In genomic region chr3:101779047-101779807, GRCh38 we compare ENCODE assay signal across 8 cellular contexts. TPM values are rescaled to one million over a fixed set of nuclear protein-coding genes. Genes with fewer than 3 reads are reported as not detected.
DNase-seq lines count a peak whose midpoint lies in the region; ATAC-seq, FAIRE-seq and TF ChIP-seq lines count a peak whose summit lies in the region.

NXPE3 (plus strand) TSS chr3:101779211; CDS start chr3:101785597, 6,386 bp downstream.

- TF ChIP-seq CTCF in GM10266 (IDR thresholded peaks at IDR 0.05; ENCODE audit: control insufficient read depth, insufficient read depth, low read depth, missing control alignments) (no peak), pancreas (IDR thresholded peaks at IDR 0.05) (no peak), thyroid gland (IDR thresholded peaks at IDR 0.05) (no peak)

- H3K9me3 ChIP-seq in pancreas (no peaks in the 10 kb centered on the region), thyroid gland (no peaks in the 10 kb centered on the region)

- H3K4me3 ChIP-seq in pancreas (peak within 1 kb of the TSS; percentile 69 to 94 (median 84)), thyroid gland (replicated peaks in 1 of 3) (peak within 1 kb of the TSS; percentile 87 to 94 (median 88))

- peak in 1 of 2 donors; percentile 65 for TF ChIP-seq POLR2A in thyroid gland (IDR thresholded peaks at IDR 0.05)

- peak; percentile 86 for DNase-seq in GM10266 (ENCODE audit: extremely low spot score)
- DNase-seq in NCI-H1092 (lab: John Stamatoyannopoulos, UW) = peak; percentile 72
- DNase-seq in SKM-1 treated with dmso at 0.1 percent for 144 hours (lab: John Stamatoyannopoulos, UW; ENCODE audit: unreplicated experiment) = peak; percentile 75
- DNase-seq in Right ventricle myocardium inferior (ENCODE audit: missing footprints) = peak; percentile 97
- peak; percentile 84 to 93 (median 88) for DNase-seq in pancreas
- DNase-seq in thyroid gland = peak; percentile 91

- peak within 1 kb of the TSS; percentile 98 for H3K27ac Mint-ChIP-seq in activated naive CD8-positive, alpha-beta T cell

- H3K9me3 Mint-ChIP-seq in activated naive CD8-positive, alpha-beta T cell (ENCODE audit: low read depth) = no peaks in the 10 kb centered on the region

- H3K4me1 Mint-ChIP-seq in activated naive CD8-positive, alpha-beta T cell (ENCODE audit: low read depth) = peaks cover 58% of the 10 kb centered on the region

- no peaks in the 10 kb centered on the region for H3K36me3 ChIP-seq in pancreas
- H3K36me3 ChIP-seq in thyroid gland = peaks cover 8 to 15% of the 10 kb centered on the region in 2 donors

- intact Hi-C loops in Right ventricle myocardium inferior (cut with DNase I) = loop anchor here (2.0 kb wide), 1 partner anchor 102 kb away; the partner anchor contains the start of gene ZBTB11
- intact Hi-C loops in pancreas (cut with DNase I) = no loop called here
- intact Hi-C loops in thyroid gland (cut with DNase I) = loop anchor here (10.0 kb wide), 1 partner anchor 54 kb away; the partner anchor contains the start of gene CEP97

- H3K27me3 Mint-ChIP-seq in activated naive CD8-positive, alpha-beta T cell = no peaks in the 10 kb centered on the region

- 0% methylated on average over 48 to 78 of the region's 78 CpGs for WGBS in pancreas, 2 donors
- 0% methylated on average over 12 to 18 of the region's 78 CpGs for WGBS in thyroid gland, 2 donors

- FAIRE-seq in pancreas (lab: Jason Lieb, UNC) = no peak

- H3K4me3 Mint-ChIP-seq in activated naive CD8-positive, alpha-beta T cell = peak within 1 kb of the TSS; percentile 97

- peak; percentile 97 for ATAC-seq in HG02610 (IDR thresholded peaks at IDR 0.05; ENCODE audit: unreplicated experiment)
- ATAC-seq in Right ventricle myocardium inferior = peak; percentile 96
- peak; percentile 99 for ATAC-seq in pancreas

- no peaks in the 10 kb centered on the region for H3K36me3 Mint-ChIP-seq in activated naive CD8-positive, alpha-beta T cell

- H3K27me3 ChIP-seq in pancreas = no peaks in the 10 kb centered on the region
- H3K27me3 ChIP-seq in thyroid gland = no peaks in the 10 kb centered on the region

- peak within 1 kb of the TSS in 2 of 4 donors; percentile 55 to 58 for H3K27ac ChIP-seq in pancreas
- H3K27ac ChIP-seq in thyroid gland = peak within 1 kb of the TSS; percentile 34 to 90 (median 58)

- peaks cover 0 to 5% (median 0%) of the 10 kb centered on the region in 3 donors for H3K4me1 ChIP-seq in pancreas
- peaks cover 6 to 8% of the 10 kb centered on the region in 2 donors for H3K4me1 ChIP-seq in thyroid gland

RNA-seq across cellular contexts. Expression of gene NXPE3, which starts in this region (rescaled TPM):
- total RNA-seq in Right ventricle myocardium inferior (42.0 TPM), pancreas (1 to 10 TPM; 1.8 to 4.3 (median 2.4) TPM), thyroid gland (10 to 100 TPM; 10.5 to 18.9 (median 13.2) TPM)
- polyA plus RNA-seq in pancreas = 1 to 10 TPM; 1.4 to 3.3 TPM

Comparison
In these comparisons a context has a peak if more than half of its experiments do, and no peak if none do; other contexts are left out.
1. intact Hi-C loops: an anchor here in Right ventricle myocardium inferior (2.0 kb wide) and thyroid gland (10.0 kb wide); none called in pancreas.